Comparison of ENCODE assay signal across 17 cellular contexts in the genomic region with DNA sequence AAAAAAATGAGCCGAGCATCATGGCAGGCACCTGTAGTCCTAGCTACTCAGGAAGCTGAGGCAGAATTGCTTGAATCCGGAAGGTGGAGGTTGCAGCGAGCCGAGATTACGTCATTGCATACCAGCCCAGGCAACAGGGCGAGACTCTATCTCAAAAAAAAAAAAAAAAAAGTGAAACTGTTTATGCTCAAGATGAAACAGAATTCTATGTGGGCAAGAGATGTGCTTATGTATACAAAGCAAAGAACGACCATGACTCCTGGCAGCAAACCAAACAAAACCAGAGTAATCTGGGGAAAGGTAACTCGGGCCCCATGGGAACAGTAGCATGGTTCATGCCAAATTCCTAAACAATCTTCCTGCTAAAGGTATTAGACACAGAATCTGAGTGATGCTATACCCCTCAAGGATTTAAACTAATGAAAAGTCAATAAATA. TPM values are rescaled to one million over a fixed set of nuclear protein-coding genes. Genes with fewer than 3 reads are reported as not detected.
DNase-seq lines count a peak whose midpoint lies in the region; ATAC-seq and TF ChIP-seq lines count a peak whose summit lies in the region.
"Had no signal": no experiment of that assay in that cellular context is flagged by ENCODE, and none has a peak within 500 bp of the region (broad histone marks: within the 10 kb centered on the region; RNA-seq: fewer than 3 reads in every experiment).

No MANE protein-coding gene starts in this region.

- peaks cover 5% of the 10 kb centered on the region for H3K4me1 Mint-ChIP-seq in Caco-2 (ENCODE audit: low read depth, unreplicated experiment)
- H3K4me1 Mint-ChIP-seq: activated naive CD8-positive, alpha-beta T cell treated with anti-CD3 and anti-CD28 coated beads for 36 hours; immature natural killer cell had no signal

- H4K20me1 ChIP-seq in PC-9 (ENCODE audit: insufficient read depth), result no peaks in the 10 kb centered on the region

- DNase-seq in Caco-2 (peak; percentile 68 to 71), PC-9 (peak; percentile 78 to 88), epithelial cell of esophagus (ENCODE audit: low read depth) (peak; percentile 67), non-pigmented ciliary epithelial cell (ENCODE audit: low read depth) (peak; percentile 37), GM13976 (ENCODE audit: low spot score) (no peak), hepatic stellate cell (ENCODE audit: low spot score) (no peak), globus pallidus (ENCODE audit: low spot score) (no peak)
- DNase-seq: activated CD4-positive, CD25-positive, alpha-beta regulatory T cell; activated naive CD8-positive, alpha-beta T cell treated with anti-CD3 and anti-CD28 coated beads for 36 hours; dermis blood vessel endothelial cell; gastrocnemius medialis; HFFc6; immature natural killer cell; NCI-H2227 treated with DMSO at 0.1 percent for 48 hours had no signal

- no peaks in the 10 kb centered on the region for H3K9me3 ChIP-seq in Caco-2
- H3K9me3 ChIP-seq in PC-9 (ENCODE audit: insufficient read depth, low read depth), result no peaks in the 10 kb centered on the region
- H3K9me3 ChIP-seq: gastrocnemius medialis, suprapubic skin had no signal

- POLR2A ChIA-PET in Caco-2 (lab: Charles Lee), result interaction anchor here (0.7 kb wide), 3 partner anchors 65 to 308 kb away, joined by 5 to 8 read pairs (median 7); no protein-coding TSS in a partner anchor
- POLR2A ChIA-PET in PC-9 (lab: Charles Lee; ENCODE audit: unreplicated experiment), result interaction anchor here (0.6 to 0.7 kb wide), 4 partner anchors 45 to 389 kb away, joined by 3 to 31 read pairs (median 6); no protein-coding TSS in a partner anchor

- no peak overlapping the region for H2AFZ ChIP-seq in PC-9

- no peaks in the 10 kb centered on the region for H3K9me2 ChIP-seq in PC-9 (ENCODE audit: insufficient read depth)

- H3K27me3 ChIP-seq in Caco-2 (replicated peaks; ENCODE audit: control insufficient read depth, insufficient read depth, low read length) (no peaks in the 10 kb centered on the region), PC-9 (ENCODE audit: insufficient read depth, low read depth) (no peaks in the 10 kb centered on the region)
- H3K27me3 ChIP-seq: gastrocnemius medialis, suprapubic skin had no signal

- H3K4me1 ChIP-seq in Caco-2 (peaks cover 9% of the 10 kb centered on the region), PC-9 (replicated peaks; ENCODE audit: insufficient read depth) (peaks cover 23% of the 10 kb centered on the region)
- H3K4me1 ChIP-seq: gastrocnemius medialis, suprapubic skin had no signal

- CTCF ChIA-PET in Caco-2 (lab: Charles Lee), result no interaction called here
- CTCF ChIA-PET in PC-9 (lab: Charles Lee), result no interaction called here

- H3K4me3 ChIP-seq in Caco-2 (ENCODE audit: low read depth, low read length), result no peak overlapping the region
- H3K4me3 ChIP-seq in PC-9, result no peak overlapping the region
- no peak overlapping the region for H3K4me3 ChIP-seq in epithelial cell of esophagus (ENCODE audit: low read length)
- H3K4me3 ChIP-seq: gastrocnemius medialis, suprapubic skin had no signal

- intact Hi-C loops in Caco-2 (cut with micrococcal nuclease; ENCODE audit: unreplicated experiment), result loop anchor here (2.0 to 10.0 kb wide), 2 partner anchors 45 to 287 kb away; partner anchors contain the start of gene LARS1
- intact Hi-C loops in PC-9 (cut with micrococcal nuclease; ENCODE audit: unreplicated experiment), result no loop called here

- H3K4me3 Mint-ChIP-seq in Caco-2 (ENCODE audit: unreplicated experiment), result no peak overlapping the region
- H3K4me3 Mint-ChIP-seq: activated naive CD8-positive, alpha-beta T cell treated with anti-CD3 and anti-CD28 coated beads for 36 hours; HFFc6; immature natural killer cell had no signal

- peak overlapping the region; percentile 70 for H3K27ac Mint-ChIP-seq in Caco-2 (ENCODE audit: unreplicated experiment)
- H3K27ac Mint-ChIP-seq: activated naive CD8-positive, alpha-beta T cell treated with anti-CD3 and anti-CD28 coated beads for 36 hours; HFFc6; immature natural killer cell had no signal

- in situ Hi-C loops in GM13976 (cut with MboI; ENCODE audit: low sequenced_read_pairs, unreplicated experiment), result no loop called here

- peak overlapping the region; percentile 80 for H3K27ac ChIP-seq in PC-9
- H3K27ac ChIP-seq: gastrocnemius medialis, suprapubic skin had no signal

- H3K4me2 ChIP-seq in PC-9, result peak overlapping the region; percentile 51

- H3K79me2 ChIP-seq in PC-9 (ENCODE audit: low read depth), result no peaks in the 10 kb centered on the region

- no peaks in the 10 kb centered on the region for H3K27me3 Mint-ChIP-seq in Caco-2 (ENCODE audit: insufficient read depth, unreplicated experiment)
- H3K27me3 Mint-ChIP-seq: activated naive CD8-positive, alpha-beta T cell treated with anti-CD3 and anti-CD28 coated beads for 36 hours had no signal

- TF ChIP-seq CTCF in Caco-2 (IDR thresholded peaks at IDR 0.05; ENCODE audit: insufficient read depth in 1 of 2, low read depth in 1 of 2, low read length in 1 of 2, severe bottlenecking in 1 of 2, unreplicated experiment in 1 of 2) (no peak), PC-9 (conservative IDR thresholded peaks at IDR 0.05) (no peak), epithelial cell of esophagus (IDR thresholded peaks at IDR 0.05; ENCODE audit: insufficient read depth, low read depth, low read length, missing control alignments) (no peak), GM13976 (IDR thresholded peaks at IDR 0.05; ENCODE audit: borderline replicate concordance, control extremely low read depth, extremely low read depth, insufficient read depth, missing control alignments) (no peak)

- peaks cover 60% of the 10 kb centered on the region for H3F3A ChIP-seq in PC-9 (ENCODE audit: insufficient read depth, low read depth)

- H3K36me3 ChIP-seq in Caco-2 (ENCODE audit: control insufficient read depth, insufficient read depth, low read length) (peaks cover 1% of the 10 kb centered on the region; the same call in 1 of the 2 replicates), PC-9 (ENCODE audit: low read depth) (peaks cover 61% of the 10 kb centered on the region)

- peaks cover 84% of the 10 kb centered on the region for H3K36me3 Mint-ChIP-seq in Caco-2 (ENCODE audit: insufficient read depth, unreplicated experiment)

- BruUV-seq in Caco-2 (replicated peaks; lab: Mats Ljungman, UMichigan), result no TSS peak
- BruUV-seq in PC-9 (replicated peaks; lab: Mats Ljungman, UMichigan), result no TSS peak

- no peak for ATAC-seq in HG02840 (IDR thresholded peaks at IDR 0.05; ENCODE audit: low FRiP score, unreplicated experiment)
- ATAC-seq: gastrocnemius medialis had no signal

- no peaks in the 10 kb centered on the region for H3K9me3 Mint-ChIP-seq in Caco-2 (ENCODE audit: unreplicated experiment)
- H3K9me3 Mint-ChIP-seq: activated naive CD8-positive, alpha-beta T cell treated with anti-CD3 and anti-CD28 coated beads for 36 hours; HFFc6; immature natural killer cell had no signal

RNA-seq across cellular contexts. Expression of gene PLAC8L1, which starts 32.6 kb away (rescaled TPM):
- total RNA-seq in Caco-2 (2022), result 1.0 TPM in 1 of 2 replicates, not detected in the other
- total RNA-seq in PC-9 (2021), result not detected in 2 replicates
- total RNA-seq: dermis blood vessel endothelial cell, gastrocnemius medialis, osteoblast, suprapubic skin had no signal

RNA-seq across cellular contexts. Expression of gene LARS1, which starts 44.5 kb away (rescaled TPM):
- 162 and 169 TPM in 2 replicates for total RNA-seq in Caco-2 (2022)
- total RNA-seq in PC-9 (2021), result 111 and 146 TPM in 2 replicates

Comparison
In these comparisons a context has a peak if more than half of its experiments do, and no peak if none do; other contexts are left out.
1. DNase-seq: peak in Caco-2 (2 of 2), PC-9 (2 of 2), epithelial cell of esophagus (single experiment) and non-pigmented ciliary epithelial cell (single experiment); none in GM13976 (single experiment), hepatic stellate cell (single experiment) and globus pallidus (single experiment).